ENCODE assay signal across 8 cellular contexts in the genomic region with DNA sequence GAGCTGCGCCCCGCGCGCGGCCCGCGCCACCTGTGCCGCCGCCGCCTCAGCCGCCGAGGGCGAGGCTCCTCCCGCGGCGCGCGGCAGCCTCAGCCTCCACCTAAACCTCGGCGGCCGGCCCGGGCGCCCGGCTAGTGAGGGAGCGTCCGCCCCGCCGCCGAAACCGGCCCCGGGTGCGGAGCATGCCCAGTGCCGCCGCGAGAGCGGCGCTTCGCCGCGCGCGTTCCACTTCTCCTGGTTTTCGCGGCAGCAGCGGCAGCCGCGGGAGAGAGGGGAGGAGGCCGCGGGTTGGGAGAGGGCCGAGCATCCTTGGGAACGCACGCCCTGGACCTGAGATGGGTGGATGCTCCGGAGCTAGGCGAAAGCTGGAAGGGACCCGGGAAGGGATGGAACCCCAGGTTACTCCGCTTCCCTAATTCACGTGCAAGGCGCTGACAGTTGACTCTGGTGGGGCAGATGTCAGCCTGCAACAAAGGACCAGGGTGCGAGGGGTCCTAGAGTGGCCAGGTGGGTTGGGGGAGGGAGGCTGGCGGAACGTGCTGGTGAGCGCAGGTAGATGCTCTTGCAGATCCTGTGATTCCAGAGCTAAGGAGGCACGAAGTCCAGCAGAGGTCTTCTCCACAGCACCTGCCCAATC. TPM values are rescaled to one million over a fixed set of nuclear protein-coding genes. Genes with fewer than 3 reads are reported as not detected.
DNase-seq lines count a peak whose midpoint lies in the region; ATAC-seq lines count a peak whose summit lies in the region.

A gene with protein sequence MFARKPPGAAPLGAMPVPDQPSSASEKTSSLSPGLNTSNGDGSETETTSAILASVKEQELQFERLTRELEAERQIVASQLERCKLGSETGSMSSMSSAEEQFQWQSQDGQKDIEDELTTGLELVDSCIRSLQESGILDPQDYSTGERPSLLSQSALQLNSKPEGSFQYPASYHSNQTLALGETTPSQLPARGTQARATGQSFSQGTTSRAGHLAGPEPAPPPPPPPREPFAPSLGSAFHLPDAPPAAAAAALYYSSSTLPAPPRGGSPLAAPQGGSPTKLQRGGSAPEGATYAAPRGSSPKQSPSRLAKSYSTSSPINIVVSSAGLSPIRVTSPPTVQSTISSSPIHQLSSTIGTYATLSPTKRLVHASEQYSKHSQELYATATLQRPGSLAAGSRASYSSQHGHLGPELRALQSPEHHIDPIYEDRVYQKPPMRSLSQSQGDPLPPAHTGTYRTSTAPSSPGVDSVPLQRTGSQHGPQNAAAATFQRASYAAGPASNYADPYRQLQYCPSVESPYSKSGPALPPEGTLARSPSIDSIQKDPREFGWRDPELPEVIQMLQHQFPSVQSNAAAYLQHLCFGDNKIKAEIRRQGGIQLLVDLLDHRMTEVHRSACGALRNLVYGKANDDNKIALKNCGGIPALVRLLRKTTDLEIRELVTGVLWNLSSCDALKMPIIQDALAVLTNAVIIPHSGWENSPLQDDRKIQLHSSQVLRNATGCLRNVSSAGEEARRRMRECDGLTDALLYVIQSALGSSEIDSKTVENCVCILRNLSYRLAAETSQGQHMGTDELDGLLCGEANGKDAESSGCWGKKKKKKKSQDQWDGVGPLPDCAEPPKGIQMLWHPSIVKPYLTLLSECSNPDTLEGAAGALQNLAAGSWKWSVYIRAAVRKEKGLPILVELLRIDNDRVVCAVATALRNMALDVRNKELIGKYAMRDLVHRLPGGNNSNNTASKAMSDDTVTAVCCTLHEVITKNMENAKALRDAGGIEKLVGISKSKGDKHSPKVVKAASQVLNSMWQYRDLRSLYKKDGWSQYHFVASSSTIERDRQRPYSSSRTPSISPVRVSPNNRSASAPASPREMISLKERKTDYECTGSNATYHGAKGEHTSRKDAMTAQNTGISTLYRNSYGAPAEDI (N-terminal part only) (minus strand): TSS at position 177 of the 637 bp plus-strand sequence. CDS start 593 bp downstream, outside the sequence.

- DNase-seq in cardiac septum (ENCODE audit: low spot score) = peak; percentile 76
- DNase-seq in Right ventricle myocardium superior = no peak
- DNase-seq in NCI-H2227 (lab: John Stamatoyannopoulos, UW; ENCODE audit: unreplicated experiment) = peak; percentile 96
- no peak for DNase-seq in memory B cell (ENCODE audit: low spot score in 2 of 2)
- no peak for DNase-seq in SHP77 (lab: John Stamatoyannopoulos, UW)
- DNase-seq in effector memory CD4-positive, alpha-beta T cell = no peak

- peak within 1 kb of the TSS; percentile 81 for H3K27ac ChIP-seq in cingulate gyrus (ENCODE audit: low read depth, low read length)
- no peak within 1 kb of the TSS for H3K27ac ChIP-seq in effector memory CD4-positive, alpha-beta T cell (ENCODE audit: insufficient read depth, low read length, poor library complexity, severe bottlenecking)

- no peak within 1 kb of the TSS for H3K4me3 ChIP-seq in effector memory CD4-positive, alpha-beta T cell (ENCODE audit: insufficient read depth, low read depth, low read length, poor library complexity, severe bottlenecking)

- no peaks in the 10 kb centered on the region for H3K36me3 ChIP-seq in effector memory CD4-positive, alpha-beta T cell (ENCODE audit: control insufficient read depth, insufficient read depth, low read length)

- no peak for ATAC-seq in Right ventricle myocardium superior (ENCODE audit: poor library complexity)
- no peak for ATAC-seq in memory B cell (ENCODE audit: low read depth)
- no peak for ATAC-seq in GM21576 (IDR thresholded peaks at IDR 0.05; ENCODE audit: unreplicated experiment)

- H3K9me3 ChIP-seq in effector memory CD4-positive, alpha-beta T cell (ENCODE audit: control insufficient read depth, low read length) = no peaks in the 10 kb centered on the region

- peaks cover 18% of the 10 kb centered on the region for H3K27me3 Mint-ChIP-seq in memory B cell

- H3K27me3 ChIP-seq in effector memory CD4-positive, alpha-beta T cell (replicated peaks; ENCODE audit: control insufficient read depth, insufficient read depth, low read length, poor library complexity, severe bottlenecking) = no peaks in the 10 kb centered on the region

- no peaks in the 10 kb centered on the region for H3K36me3 Mint-ChIP-seq in memory B cell

- H3K4me1 ChIP-seq in effector memory CD4-positive, alpha-beta T cell (ENCODE audit: control insufficient read depth, insufficient read depth, low read length, poor library complexity, severe bottlenecking) = no peaks in the 10 kb centered on the region

- peak within 1 kb of the TSS; percentile 44 for H3K4me3 Mint-ChIP-seq in memory B cell

- peaks cover 5% of the 10 kb centered on the region for H3K4me1 Mint-ChIP-seq in memory B cell

- H3K27ac Mint-ChIP-seq in memory B cell = peak within 1 kb of the TSS; percentile 24

- H3K9me3 Mint-ChIP-seq in memory B cell = no peaks in the 10 kb centered on the region

- intact Hi-C loops in cardiac septum (cut with DNase I) = no loop called here
- intact Hi-C loops in Right ventricle myocardium superior (cut with DNase I) = no loop called here

RNA-seq across cellular contexts. Expression of the gene that starts here (rescaled TPM):
- total RNA-seq in cardiac septum (41.3 TPM), Right ventricle myocardium superior (1.7 TPM)

Comparison
In these comparisons a context has a peak if more than half of its experiments do, and no peak if none do; other contexts are left out.
1. RNA of the gene that starts here (total RNA-seq): 41.3 TPM in cardiac septum (single experiment); 1.7 TPM in Right ventricle myocardium superior (single experiment); every median in the first group is over 10 times any median in the second.
2. DNase-seq: peak in cardiac septum (single experiment) and NCI-H2227 (single experiment); none in Right ventricle myocardium superior (single experiment), memory B cell (0 of 2), SHP77 (0 of 2) and effector memory CD4-positive, alpha-beta T cell (0 of 3).